Comparison of ENCODE assay signal across 8 cellular contexts in the genomic region with DNA sequence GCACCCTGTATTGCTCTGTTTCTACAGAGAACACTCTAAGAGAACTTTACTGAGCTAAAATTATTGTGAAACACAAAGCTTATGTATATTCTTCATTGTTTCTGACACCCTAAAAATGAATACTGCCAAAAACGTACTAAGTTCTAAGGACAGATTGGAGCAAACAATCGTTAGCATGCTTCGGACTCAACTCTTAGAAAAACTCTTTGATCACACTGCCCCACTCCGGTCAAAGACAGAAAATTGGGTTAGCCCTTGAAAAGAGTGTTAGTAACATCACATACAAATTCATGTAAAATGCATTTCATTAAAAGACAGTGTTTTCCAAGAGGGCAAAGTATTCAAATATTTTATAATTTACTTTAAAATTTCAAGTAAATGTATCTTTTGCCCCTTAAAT.
DNase-seq lines count a peak whose midpoint lies in the region; ATAC-seq and TF ChIP-seq lines count a peak whose summit lies in the region.
"Had no signal": no experiment of that assay in that cellular context is flagged by ENCODE, and none has a peak within 500 bp of the region (broad histone marks: within the 10 kb centered on the region; RNA-seq: fewer than 3 reads in every experiment).

No MANE protein-coding gene starts in this region.

- H3K4me2 ChIP-seq in GM23338: no peak overlapping the region

- no peaks in the 10 kb centered on the region for H3F3A ChIP-seq in GM23338 (replicated peaks; ENCODE audit: low read depth)

- ATAC-seq in GM23338 (peak; percentile 40; the same call in 2 of the 3 replicates), RWPE2 (ENCODE audit: low read depth) (0 out of 3 replicates have a peak, but pooled peaks have one; percentile 48), sciatic nerve (peak; percentile 67)

- no peak overlapping the region for H2AFZ ChIP-seq in GM23338

- peak; percentile 43 for DNase-seq in GM23338 (ENCODE audit: low spot score)
- DNase-seq in RWPE2 (ENCODE audit: low spot score): no peak
- DNase-seq in fibroblast of peridontal ligament (ENCODE audit: extremely low read depth): peak; percentile 20
- DNase-seq in sciatic nerve (ENCODE audit: low spot score): no peak
- no peak for DNase-seq in SIG-M5 (lab: John Stamatoyannopoulos, UW)
- no peak for DNase-seq in stimulated activated CD4-positive, alpha-beta T cell treated with anti-CD3 and anti-CD28 coated beads, Interleukin-4, amount 100 ng/mL, for 24 hours
- no peak for DNase-seq in T1000 (lab: John Stamatoyannopoulos, UW)
- DNase-seq: NCI-H2171 had no signal

- no peaks in the 10 kb centered on the region for H3K79me2 ChIP-seq in GM23338 (replicated peaks; ENCODE audit: insufficient read depth)

- H3K27ac ChIP-seq in GM23338 (ENCODE audit: low read depth): no peak overlapping the region
- H3K27ac ChIP-seq in RWPE2 (ENCODE audit: poor library complexity, severe bottlenecking): no peak overlapping the region

- H3K27me3 ChIP-seq in GM23338 (ENCODE audit: insufficient read depth): no peaks in the 10 kb centered on the region
- H3K27me3 ChIP-seq in RWPE2 (ENCODE audit: insufficient read depth, poor library complexity, severe bottlenecking): no peaks in the 10 kb centered on the region

- H3K36me3 Mint-ChIP-seq in GM23338 (ENCODE audit: low read depth): no peaks in the 10 kb centered on the region

- H3K9me3 Mint-ChIP-seq in GM23338: peaks cover 7% of the 10 kb centered on the region; the same call in 2 of the 3 replicates

- no peaks in the 10 kb centered on the region for H3K9me2 ChIP-seq in GM23338 (ENCODE audit: insufficient read depth)

- H3K4me1 ChIP-seq in GM23338 (ENCODE audit: insufficient read depth): peaks cover 13% of the 10 kb centered on the region
- H3K4me1 ChIP-seq in RWPE2 (ENCODE audit: insufficient read depth, poor library complexity, severe bottlenecking): no peaks in the 10 kb centered on the region

- H3K27ac Mint-ChIP-seq in GM23338: no peak overlapping the region

- no peaks in the 10 kb centered on the region for H3K9me3 ChIP-seq in RWPE2 (ENCODE audit: severe bottlenecking)

- intact Hi-C loops in sciatic nerve (cut with DNase I): no loop called here

- no peaks in the 10 kb centered on the region for H4K20me1 ChIP-seq in GM23338 (replicated peaks; ENCODE audit: insufficient read depth)

- H3K4me3 ChIP-seq in GM23338 (no peak overlapping the region), RWPE2 (ENCODE audit: severe bottlenecking) (no peak overlapping the region)

- H3K36me3 ChIP-seq in GM23338 (ENCODE audit: insufficient read depth) (no peaks in the 10 kb centered on the region), RWPE2 (ENCODE audit: low read depth) (no peaks in the 10 kb centered on the region)

- H3K27me3 Mint-ChIP-seq in GM23338 (ENCODE audit: insufficient read depth, low read depth, poor library complexity): peaks cover 1% of the 10 kb centered on the region

- H3K4me3 Mint-ChIP-seq in GM23338: no peak overlapping the region

- peak; percentile 43 to 51 for TF ChIP-seq CTCF in GM23338 (conservative IDR thresholded peaks at IDR 0.05; ENCODE audit: low read depth in 2 of 2)
- TF ChIP-seq CTCF in RWPE2 (IDR thresholded peaks at IDR 0.05; ENCODE audit: poor library complexity, severe bottlenecking): peak; percentile 45

- peaks cover 9% of the 10 kb centered on the region; the same call in 2 of the 3 replicates for H3K4me1 Mint-ChIP-seq in GM23338

TF ChIP-seq in GM23338, 12 proteins besides CTCF, POLR2A, EP300 and RAD21:
- no peak for TF ChIP-seq POLR2AphosphoS5 (IDR thresholded peaks at IDR 0.05; ENCODE audit: low read depth)
- TF ChIP-seq STAT1 (IDR thresholded peaks at IDR 0.05; ENCODE audit: unreplicated experiment): no peak
- TF ChIP-seq, protein P1, sequence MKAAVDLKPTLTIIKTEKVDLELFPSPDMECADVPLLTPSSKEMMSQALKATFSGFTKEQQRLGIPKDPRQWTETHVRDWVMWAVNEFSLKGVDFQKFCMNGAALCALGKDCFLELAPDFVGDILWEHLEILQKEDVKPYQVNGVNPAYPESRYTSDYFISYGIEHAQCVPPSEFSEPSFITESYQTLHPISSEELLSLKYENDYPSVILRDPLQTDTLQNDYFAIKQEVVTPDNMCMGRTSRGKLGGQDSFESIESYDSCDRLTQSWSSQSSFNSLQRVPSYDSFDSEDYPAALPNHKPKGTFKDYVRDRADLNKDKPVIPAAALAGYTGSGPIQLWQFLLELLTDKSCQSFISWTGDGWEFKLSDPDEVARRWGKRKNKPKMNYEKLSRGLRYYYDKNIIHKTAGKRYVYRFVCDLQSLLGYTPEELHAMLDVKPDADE (IDR thresholded peaks at IDR 0.05): no peak

Comparison
In these comparisons a context has a peak if more than half of its experiments do, and no peak if none do; other contexts are left out.
1. DNase-seq: peak in GM23338 (single experiment) and fibroblast of peridontal ligament (single experiment); none in RWPE2 (single experiment), sciatic nerve (single experiment), SIG-M5 (single experiment), stimulated activated CD4-positive, alpha-beta T cell treated with anti-CD3 and anti-CD28 coated beads, Interleukin-4, amount 100 ng/mL, for 24 hours (single experiment) and T1000 (single experiment).
2. Peak in every context shown above with its lines, with median percentiles within 50 percentile points of each other: ATAC-seq.